In genomic region chr3:123632161-123632655, GRCh38 we compare ENCODE assay signal across 13 cellular contexts. TPM values are rescaled to one million over a fixed set of nuclear protein-coding genes. Genes with fewer than 3 reads are reported as not detected.
A peak's percentile ranks its signal among the peaks of the same experiment; 100 is the strongest.
DNase-seq lines count a peak whose midpoint lies in the region; ATAC-seq, FAIRE-seq and TF ChIP-seq lines count a peak whose summit lies in the region.
"Had no signal": no experiment of that assay in that cellular context is flagged by ENCODE, and none has a peak within 500 bp of the region (broad histone marks: within the 10 kb centered on the region; RNA-seq: fewer than 3 reads in every experiment).

No MANE protein-coding gene starts in this region.

- WGBS in pancreas, 2 donors, result 42 to 44% methylated on average over 6 of the region's 6 CpGs

- H3K4me3 ChIP-seq in RWPE2 (ENCODE audit: severe bottlenecking) (no peak overlapping the region), pancreas (no peak overlapping the region), HAP-1 (no peak overlapping the region)
- H3K4me3 ChIP-seq: skin epidermis had no signal

- TF ChIP-seq CTCF in RWPE2 (IDR thresholded peaks at IDR 0.05; ENCODE audit: poor library complexity, severe bottlenecking), result no peak
- TF ChIP-seq CTCF in pancreas (IDR thresholded peaks at IDR 0.05), result no peak

- intact Hi-C loops in pancreas (cut with DNase I), result no loop called here

- H3K9me3 ChIP-seq in RWPE2 (ENCODE audit: severe bottlenecking) (no peaks in the 10 kb centered on the region), pancreas (no peaks in the 10 kb centered on the region), HAP-1 (no peaks in the 10 kb centered on the region)

- H3K27ac ChIP-seq in RWPE2 (ENCODE audit: poor library complexity, severe bottlenecking) (no peak overlapping the region), pancreas (no peak overlapping the region)

- peak; percentile 55 for DNase-seq in EL
- no peak for DNase-seq in RWPE2 (ENCODE audit: low spot score)
- DNase-seq in fibroblast of peridontal ligament (ENCODE audit: extremely low read depth), result peak; percentile 77
- DNase-seq in pancreas, result no peak
- DNase-seq in activated CD8-positive, alpha-beta memory T cell treated with anti-CD3 and anti-CD28 coated beads, Interleukin-2, amount 50 U/mL, for 4 hours, result no peak
- DNase-seq in HAP-1 (ENCODE audit: low spot score in 2 of 2), result no peak
- no peak for DNase-seq in activated CD8-positive, alpha-beta memory T cell treated with anti-CD3 and anti-CD28 coated beads, Interleukin-2, amount 50 U/mL, for 48 hours
- DNase-seq: GOT3, left colon, NCI-H1105 had no signal

- in situ Hi-C loops in HAP-1 (cut with MboI; ENCODE audit: low sequenced_read_pairs), result no loop called here

- H3K27me3 ChIP-seq in RWPE2 (ENCODE audit: insufficient read depth, poor library complexity, severe bottlenecking), result no peaks in the 10 kb centered on the region
- H3K27me3 ChIP-seq in pancreas, result no peaks in the 10 kb centered on the region
- no peaks in the 10 kb centered on the region for H3K27me3 ChIP-seq in HAP-1 (ENCODE audit: low read depth)

- H3K36me3 ChIP-seq in RWPE2 (ENCODE audit: low read depth) (no peaks in the 10 kb centered on the region), pancreas (no peaks in the 10 kb centered on the region), HAP-1 (replicated peaks) (no peaks in the 10 kb centered on the region)

- ATAC-seq in RWPE2 (ENCODE audit: low read depth), result peak; percentile 59
- ATAC-seq in pancreas, result no peak
- ATAC-seq in GM21717 (IDR thresholded peaks at IDR 0.05; ENCODE audit: unreplicated experiment), result no peak
- ATAC-seq: left colon had no signal

- H3K4me1 ChIP-seq in RWPE2 (ENCODE audit: insufficient read depth, poor library complexity, severe bottlenecking) (no peaks in the 10 kb centered on the region), pancreas (peaks cover 8 to 20% (median 15%) of the 10 kb centered on the region in 3 donors), HAP-1 (no peaks in the 10 kb centered on the region; the same call in 1 of the 2 replicates)

- FAIRE-seq in pancreas (lab: Jason Lieb, UNC), result peak; percentile 41
- FAIRE-seq: endometrium had no signal

RNA-seq across cellular contexts. Expression of gene HACD2, which starts 47.4 kb away (rescaled TPM):
- 10 to 100 TPM in 5 of 6 donors, 1 to 10 TPM in 1; 9.0 to 22.2 (median 13.7) TPM for total RNA-seq in pancreas
- polyA plus RNA-seq in pancreas, result 1 to 10 TPM; 4.4 to 9.5 TPM

Comparison
In these comparisons a context has a peak if more than half of its experiments do, and no peak if none do; other contexts are left out.
1. DNase-seq: peak in EL (single experiment) and fibroblast of peridontal ligament (single experiment); none in RWPE2 (single experiment), pancreas (0 of 6), activated CD8-positive, alpha-beta memory T cell treated with anti-CD3 and anti-CD28 coated beads, Interleukin-2, amount 50 U/mL, for 4 hours (single experiment), HAP-1 (0 of 2) and activated CD8-positive, alpha-beta memory T cell treated with anti-CD3 and anti-CD28 coated beads, Interleukin-2, amount 50 U/mL, for 48 hours (single experiment).